In the genomic region with DNA sequence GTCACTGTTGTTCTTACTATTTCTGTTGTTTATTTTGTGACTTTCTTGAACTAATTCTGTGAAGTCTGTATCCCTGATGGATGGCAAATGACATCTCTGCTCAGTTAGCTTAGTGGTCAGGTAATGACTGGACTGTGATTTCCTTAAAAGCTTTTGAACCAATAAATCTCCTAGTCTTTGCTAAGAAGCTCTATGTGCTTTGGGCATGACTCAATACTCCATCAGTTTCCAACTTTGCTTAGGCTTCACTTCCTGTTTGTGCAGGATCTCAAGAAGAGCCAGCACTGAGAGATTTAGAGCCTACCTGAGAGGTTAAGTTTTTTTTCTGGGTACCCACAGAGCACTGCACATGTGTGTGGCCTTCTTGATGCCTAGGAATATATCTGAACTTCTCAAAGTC, we compare ENCODE assay signal across 21 cellular contexts.
"Had no signal": no experiment of that assay in that cellular context is flagged by ENCODE, and none has a peak within 500 bp of the region (broad histone marks: within the 10 kb centered on the region; RNA-seq: fewer than 3 reads in every experiment).

No MANE protein-coding gene starts in this region.

- H3K9me3 ChIP-seq: gastrocnemius medialis, suprapubic skin had no signal

- H3K4me3 Mint-ChIP-seq: activated naive CD8-positive, alpha-beta T cell treated with anti-CD3 and anti-CD28 coated beads for 36 hours; natural killer cell treated with Interleukin-12 subunit alpha and Interleukin-12 subunit beta and Interleukin-15 and Interleukin-18, amount 100 ng/mL, for 72 hours; stimulated activated memory B cell treated with anti-CD40 and anti-IgM and Interleukin-4, amounts not matched to agents 10 μg/mL and 1 μg/mL and 100 μg/mL, for 72 hours; WTC11 had no signal

- H3K36me3 ChIP-seq: cardiac muscle cell, gastrocnemius medialis, sigmoid colon, stomach, suprapubic skin, tibial nerve had no signal

- H3K27ac ChIP-seq: cardiac muscle cell, gastrocnemius medialis, sigmoid colon, stomach, suprapubic skin, tibial nerve had no signal

- H3K4me1 ChIP-seq: gastrocnemius medialis, sigmoid colon, stomach, suprapubic skin, tibial nerve had no signal

- H3K4me3 ChIP-seq: cardiac muscle cell, gastrocnemius medialis, sigmoid colon, smooth muscle cell, stomach, suprapubic skin, tibial nerve had no signal

- H3K4me2 ChIP-seq: smooth muscle cell had no signal

- H3K27me3 Mint-ChIP-seq: activated naive CD8-positive, alpha-beta T cell treated with anti-CD3 and anti-CD28 coated beads for 36 hours; natural killer cell treated with Interleukin-12 subunit alpha and Interleukin-12 subunit beta and Interleukin-15 and Interleukin-18, amount 100 ng/mL, for 72 hours; progenitor cell of endocrine pancreas had no signal

- H3K4me1 Mint-ChIP-seq: activated naive CD8-positive, alpha-beta T cell treated with anti-CD3 and anti-CD28 coated beads for 36 hours; stimulated activated memory B cell treated with anti-CD40 and anti-IgM and Interleukin-4, amounts not matched to agents 10 μg/mL and 1 μg/mL and 100 μg/mL, for 72 hours; WTC11 had no signal

- ATAC-seq: gastrocnemius medialis; left ventricle myocardium superior; natural killer cell treated with Interleukin-12 subunit alpha and Interleukin-12 subunit beta and Interleukin-15 and Interleukin-18, amount 100 ng/mL, for 72 hours; stimulated activated memory B cell treated with anti-CD40 and anti-IgM and Interleukin-4, amounts not matched to agents 10 μg/mL and 1 μg/mL and 100 μg/mL, for 72 hours; WTC11 had no signal

- H3K27me3 ChIP-seq: cardiac muscle cell, gastrocnemius medialis, sigmoid colon, stomach, suprapubic skin, tibial nerve had no signal

- H3K27ac Mint-ChIP-seq: activated naive CD8-positive, alpha-beta T cell treated with anti-CD3 and anti-CD28 coated beads for 36 hours; natural killer cell treated with Interleukin-12 subunit alpha and Interleukin-12 subunit beta and Interleukin-15 and Interleukin-18, amount 100 ng/mL, for 72 hours; progenitor cell of endocrine pancreas; stimulated activated memory B cell treated with anti-CD40 and anti-IgM and Interleukin-4, amounts not matched to agents 10 μg/mL and 1 μg/mL and 100 μg/mL, for 72 hours; WTC11 had no signal

- H3K36me3 Mint-ChIP-seq: activated naive CD8-positive, alpha-beta T cell treated with anti-CD3 and anti-CD28 coated beads for 36 hours had no signal

- DNase-seq: activated naive CD4-positive, alpha-beta T cell treated with Interleukin-2 at 50 U/mL for 16 hours; activated naive CD8-positive, alpha-beta T cell treated with anti-CD3 and anti-CD28 coated beads for 36 hours; activated T-cell treated with anti-CD3 and anti-CD28 coated beads, Interleukin-2, amount 50 U/mL, for 48 hours; amniotic stem cell; dermis blood vessel endothelial cell; effector CD8-positive, alpha-beta T cell; gastrocnemius medialis; hippocampal formation; left ventricle myocardium superior; retina; sigmoid colon; stimulated activated CD4-positive, alpha-beta T cell treated with anti-CD3 and anti-CD28 coated beads, Interleukin-15, amount 100 ng/mL, for 24 hours; stomach had no signal
